In genomic region chr11:35298369-35298768, GRCh38 we compare ENCODE assay signal across 2 cellular contexts.
TF ChIP-seq lines count a peak whose summit lies in the region.

No MANE protein-coding gene starts in this region.

TF ChIP-seq in IMR-90, 13 proteins besides CTCF, POLR2A, EP300 and RAD21:
- TF ChIP-seq USF2 (IDR thresholded peaks at IDR 0.05; ENCODE audit: low read depth, low read length): peak; percentile 14; the same call in 1 of the 2 replicates
- no peak for TF ChIP-seq ELK1 (IDR thresholded peaks at IDR 0.05; ENCODE audit: borderline replicate concordance, low read depth, low read length)

TF ChIP-seq in K562, 482 proteins besides CTCF, POLR2A, EP300 and RAD21:
- TF ChIP-seq TFE3 (CRISPR knock-in tag; IDR thresholded peaks at IDR 0.05) (peak; percentile 75), RFX1 (IDR thresholded peaks at IDR 0.05) (no peak), CUX1 (CRISPR knock-in tag; IDR thresholded peaks at IDR 0.05) (no peak)
